ENCODE assay signal across 1 cellular context in the genomic region with DNA sequence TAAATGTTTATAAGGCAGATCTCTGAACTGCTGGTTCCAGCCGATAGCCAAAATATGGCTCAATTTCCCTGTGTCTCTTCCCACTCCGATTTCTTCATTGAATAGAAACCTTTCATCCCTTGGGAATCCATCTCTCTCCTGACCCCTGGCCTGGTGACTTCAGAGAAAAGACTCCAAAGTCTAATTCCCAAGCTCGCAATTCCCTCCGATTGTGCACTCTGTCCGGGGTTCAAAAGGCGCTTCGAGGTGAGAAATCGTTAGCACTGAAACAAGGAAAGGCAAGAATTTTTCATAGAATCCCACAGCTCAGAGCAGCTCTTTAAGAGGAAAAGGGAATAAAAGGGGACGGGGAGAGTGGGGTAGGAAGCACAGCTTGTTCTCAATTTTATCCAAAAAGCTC.
TF ChIP-seq lines count a peak whose summit lies in the region.

No MANE protein-coding gene starts in this region.

TF ChIP-seq in HepG2, 621 proteins besides CTCF, POLR2A, EP300 and RAD21 (continues in another document):
- 0 out of 2 replicates have a peak, but pooled peaks have one; percentile 24 for TF ChIP-seq KDM6A (CRISPR knock-in tag; IDR thresholded peaks at IDR 0.05; ENCODE audit: low read depth)
- TF ChIP-seq, protein P1, sequence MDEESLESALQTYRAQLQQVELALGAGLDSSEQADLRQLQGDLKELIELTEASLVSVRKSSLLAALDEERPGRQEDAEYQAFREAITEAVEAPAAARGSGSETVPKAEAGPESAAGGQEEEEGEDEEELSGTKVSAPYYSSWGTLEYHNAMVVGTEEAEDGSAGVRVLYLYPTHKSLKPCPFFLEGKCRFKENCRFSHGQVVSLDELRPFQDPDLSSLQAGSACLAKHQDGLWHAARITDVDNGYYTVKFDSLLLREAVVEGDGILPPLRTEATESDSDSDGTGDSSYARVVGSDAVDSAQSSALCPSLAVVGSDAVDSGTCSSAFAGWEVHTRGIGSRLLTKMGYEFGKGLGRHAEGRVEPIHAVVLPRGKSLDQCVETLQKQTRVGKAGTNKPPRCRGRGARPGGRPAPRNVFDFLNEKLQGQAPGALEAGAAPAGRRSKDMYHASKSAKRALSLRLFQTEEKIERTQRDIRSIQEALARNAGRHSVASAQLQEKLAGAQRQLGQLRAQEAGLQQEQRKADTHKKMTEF (CRISPR knock-in tag; IDR thresholded peaks at IDR 0.05), result 0 out of 2 replicates have a peak, but pooled peaks have one; percentile 43
- TF ChIP-seq, protein P2, sequence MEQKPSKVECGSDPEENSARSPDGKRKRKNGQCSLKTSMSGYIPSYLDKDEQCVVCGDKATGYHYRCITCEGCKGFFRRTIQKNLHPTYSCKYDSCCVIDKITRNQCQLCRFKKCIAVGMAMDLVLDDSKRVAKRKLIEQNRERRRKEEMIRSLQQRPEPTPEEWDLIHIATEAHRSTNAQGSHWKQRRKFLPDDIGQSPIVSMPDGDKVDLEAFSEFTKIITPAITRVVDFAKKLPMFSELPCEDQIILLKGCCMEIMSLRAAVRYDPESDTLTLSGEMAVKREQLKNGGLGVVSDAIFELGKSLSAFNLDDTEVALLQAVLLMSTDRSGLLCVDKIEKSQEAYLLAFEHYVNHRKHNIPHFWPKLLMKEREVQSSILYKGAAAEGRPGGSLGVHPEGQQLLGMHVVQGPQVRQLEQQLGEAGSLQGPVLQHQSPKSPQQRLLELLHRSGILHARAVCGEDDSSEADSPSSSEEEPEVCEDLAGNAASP (CRISPR knock-in tag; IDR thresholded peaks at IDR 0.05; ENCODE audit: borderline replicate concordance), result peak; percentile 26; the same call in 1 of the 2 replicates
- TF ChIP-seq ZNF589 (CRISPR knock-in tag; conservative IDR thresholded peaks at IDR 0.05), result no peak
- TF ChIP-seq TP53 (CRISPR knock-in tag; conservative IDR thresholded peaks at IDR 0.05), result no peak
- TF ChIP-seq CREB1 (IDR thresholded peaks at IDR 0.05), result no peak
- 0 out of 2 replicates have a peak, but pooled peaks have one; percentile 21 for TF ChIP-seq CREB1 (CRISPR knock-in tag; IDR thresholded peaks at IDR 0.05)
- TF ChIP-seq, protein P3, sequence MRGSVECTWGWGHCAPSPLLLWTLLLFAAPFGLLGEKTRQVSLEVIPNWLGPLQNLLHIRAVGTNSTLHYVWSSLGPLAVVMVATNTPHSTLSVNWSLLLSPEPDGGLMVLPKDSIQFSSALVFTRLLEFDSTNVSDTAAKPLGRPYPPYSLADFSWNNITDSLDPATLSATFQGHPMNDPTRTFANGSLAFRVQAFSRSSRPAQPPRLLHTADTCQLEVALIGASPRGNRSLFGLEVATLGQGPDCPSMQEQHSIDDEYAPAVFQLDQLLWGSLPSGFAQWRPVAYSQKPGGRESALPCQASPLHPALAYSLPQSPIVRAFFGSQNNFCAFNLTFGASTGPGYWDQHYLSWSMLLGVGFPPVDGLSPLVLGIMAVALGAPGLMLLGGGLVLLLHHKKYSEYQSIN (CRISPR knock-in tag; IDR thresholded peaks at IDR 0.05; ENCODE audit: borderline replicate concordance), result no peak
- no peak for TF ChIP-seq ZNF674 (CRISPR knock-in tag; IDR thresholded peaks at IDR 0.05; ENCODE audit: low read depth)
- no peak for TF ChIP-seq KLF11 (CRISPR knock-in tag; IDR thresholded peaks at IDR 0.05)
- TF ChIP-seq ELF4 (CRISPR knock-in tag; IDR thresholded peaks at IDR 0.05; ENCODE audit: borderline replicate concordance), result no peak
- TF ChIP-seq ADNP (CRISPR knock-in tag; IDR thresholded peaks at IDR 0.05), result no peak
- peak; percentile 30; the same call in 1 of the 2 replicates for TF ChIP-seq GATAD2A (CRISPR knock-in tag; IDR thresholded peaks at IDR 0.05)
- TF ChIP-seq, protein P4, sequence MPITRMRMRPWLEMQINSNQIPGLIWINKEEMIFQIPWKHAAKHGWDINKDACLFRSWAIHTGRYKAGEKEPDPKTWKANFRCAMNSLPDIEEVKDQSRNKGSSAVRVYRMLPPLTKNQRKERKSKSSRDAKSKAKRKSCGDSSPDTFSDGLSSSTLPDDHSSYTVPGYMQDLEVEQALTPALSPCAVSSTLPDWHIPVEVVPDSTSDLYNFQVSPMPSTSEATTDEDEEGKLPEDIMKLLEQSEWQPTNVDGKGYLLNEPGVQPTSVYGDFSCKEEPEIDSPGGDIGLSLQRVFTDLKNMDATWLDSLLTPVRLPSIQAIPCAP (CRISPR knock-in tag; IDR thresholded peaks at IDR 0.05; ENCODE audit: low read depth), result no peak
- TF ChIP-seq FOSL2 (CRISPR knock-in tag; IDR thresholded peaks at IDR 0.05), result no peak
- TF ChIP-seq FOXJ3 (CRISPR knock-in tag; IDR thresholded peaks at IDR 0.05; ENCODE audit: borderline replicate concordance), result 0 out of 2 replicates have a peak, but pooled peaks have one; percentile 7
- peak; percentile 74 for TF ChIP-seq RXRB (CRISPR knock-in tag; IDR thresholded peaks at IDR 0.05; ENCODE audit: borderline replicate concordance)
- TF ChIP-seq, protein P5, sequence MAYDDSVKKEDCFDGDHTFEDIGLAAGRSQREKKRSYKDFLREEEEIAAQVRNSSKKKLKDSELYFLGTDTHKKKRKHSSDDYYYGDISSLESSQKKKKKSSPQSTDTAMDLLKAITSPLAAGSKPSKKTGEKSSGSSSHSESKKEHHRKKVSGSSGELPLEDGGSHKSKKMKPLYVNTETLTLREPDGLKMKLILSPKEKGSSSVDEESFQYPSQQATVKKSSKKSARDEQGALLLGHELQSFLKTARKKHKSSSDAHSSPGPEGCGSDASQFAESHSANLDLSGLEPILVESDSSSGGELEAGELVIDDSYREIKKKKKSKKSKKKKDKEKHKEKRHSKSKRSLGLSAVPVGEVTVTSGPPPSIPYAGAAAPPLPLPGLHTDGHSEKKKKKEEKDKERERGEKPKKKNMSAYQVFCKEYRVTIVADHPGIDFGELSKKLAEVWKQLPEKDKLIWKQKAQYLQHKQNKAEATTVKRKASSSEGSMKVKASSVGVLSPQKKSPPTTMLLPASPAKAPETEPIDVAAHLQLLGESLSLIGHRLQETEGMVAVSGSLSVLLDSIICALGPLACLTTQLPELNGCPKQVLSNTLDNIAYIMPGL (CRISPR knock-in tag; IDR thresholded peaks at IDR 0.05; ENCODE audit: borderline replicate concordance in 1 of 2, low read depth in 1 of 2), result peak in 1 of 2 experiments; percentile 17; a peak in 1 of 4 replicates
- TF ChIP-seq ZNF782 (CRISPR knock-in tag; IDR thresholded peaks at IDR 0.05; ENCODE audit: borderline replicate concordance), result no peak
- no peak for TF ChIP-seq NR3C1 (CRISPR knock-in tag; IDR thresholded peaks at IDR 0.05)
- peak; percentile 64 for TF ChIP-seq NR2C2 (CRISPR knock-in tag; IDR thresholded peaks at IDR 0.05; ENCODE audit: borderline replicate concordance)
- TF ChIP-seq, protein P6, sequence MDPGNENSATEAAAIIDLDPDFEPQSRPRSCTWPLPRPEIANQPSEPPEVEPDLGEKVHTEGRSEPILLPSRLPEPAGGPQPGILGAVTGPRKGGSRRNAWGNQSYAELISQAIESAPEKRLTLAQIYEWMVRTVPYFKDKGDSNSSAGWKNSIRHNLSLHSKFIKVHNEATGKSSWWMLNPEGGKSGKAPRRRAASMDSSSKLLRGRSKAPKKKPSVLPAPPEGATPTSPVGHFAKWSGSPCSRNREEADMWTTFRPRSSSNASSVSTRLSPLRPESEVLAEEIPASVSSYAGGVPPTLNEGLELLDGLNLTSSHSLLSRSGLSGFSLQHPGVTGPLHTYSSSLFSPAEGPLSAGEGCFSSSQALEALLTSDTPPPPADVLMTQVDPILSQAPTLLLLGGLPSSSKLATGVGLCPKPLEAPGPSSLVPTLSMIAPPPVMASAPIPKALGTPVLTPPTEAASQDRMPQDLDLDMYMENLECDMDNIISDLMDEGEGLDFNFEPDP (CRISPR knock-in tag; conservative IDR thresholded peaks at IDR 0.05), result no peak
- TF ChIP-seq PPARG (CRISPR knock-in tag; conservative IDR thresholded peaks at IDR 0.05), result peak; percentile 88
- 0 out of 2 replicates have a peak, but pooled peaks have one; percentile 12 for TF ChIP-seq HDAC1 (CRISPR knock-in tag; IDR thresholded peaks at IDR 0.05)
- TF ChIP-seq, protein P7, sequence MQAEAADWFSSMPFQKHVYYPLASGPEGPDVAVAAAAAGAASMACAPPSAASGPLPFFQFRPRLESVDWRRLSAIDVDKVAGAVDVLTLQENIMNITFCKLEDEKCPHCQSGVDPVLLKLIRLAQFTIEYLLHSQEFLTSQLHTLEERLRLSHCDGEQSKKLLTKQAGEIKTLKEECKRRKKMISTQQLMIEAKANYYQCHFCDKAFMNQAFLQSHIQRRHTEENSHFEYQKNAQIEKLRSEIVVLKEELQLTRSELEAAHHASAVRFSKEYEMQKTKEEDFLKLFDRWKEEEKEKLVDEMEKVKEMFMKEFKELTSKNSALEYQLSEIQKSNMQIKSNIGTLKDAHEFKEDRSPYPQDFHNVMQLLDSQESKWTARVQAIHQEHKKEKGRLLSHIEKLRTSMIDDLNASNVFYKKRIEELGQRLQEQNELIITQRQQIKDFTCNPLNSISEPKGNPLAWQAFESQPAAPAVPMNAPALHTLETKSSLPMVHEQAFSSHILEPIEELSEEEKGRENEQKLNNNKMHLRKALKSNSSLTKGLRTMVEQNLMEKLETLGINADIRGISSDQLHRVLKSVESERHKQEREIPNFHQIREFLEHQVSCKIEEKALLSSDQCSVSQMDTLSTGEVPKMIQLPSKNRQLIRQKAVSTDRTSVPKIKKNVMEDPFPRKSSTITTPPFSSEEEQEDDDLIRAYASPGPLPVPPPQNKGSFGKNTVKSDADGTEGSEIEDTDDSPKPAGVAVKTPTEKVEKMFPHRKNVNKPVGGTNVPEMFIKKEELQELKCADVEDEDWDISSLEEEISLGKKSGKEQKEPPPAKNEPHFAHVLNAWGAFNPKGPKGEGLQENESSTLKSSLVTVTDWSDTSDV (CRISPR knock-in tag; IDR thresholded peaks at IDR 0.05), result no peak
- peak; percentile 94; the same call in 1 of the 2 replicates for TF ChIP-seq NCOR1 (IDR thresholded peaks at IDR 0.05; ENCODE audit: borderline replicate concordance, low read length)
- peak; percentile 54; the same call in 1 of the 2 replicates for TF ChIP-seq NR2F2 (IDR thresholded peaks at IDR 0.05; ENCODE audit: borderline replicate concordance, low read depth)
- TF ChIP-seq ZNF746 (CRISPR knock-in tag; IDR thresholded peaks at IDR 0.05), result no peak
- 0 out of 2 replicates have a peak, but pooled peaks have one; percentile 11 for TF ChIP-seq FOXA3 (CRISPR knock-in tag; IDR thresholded peaks at IDR 0.05)
- TF ChIP-seq, protein P8, sequence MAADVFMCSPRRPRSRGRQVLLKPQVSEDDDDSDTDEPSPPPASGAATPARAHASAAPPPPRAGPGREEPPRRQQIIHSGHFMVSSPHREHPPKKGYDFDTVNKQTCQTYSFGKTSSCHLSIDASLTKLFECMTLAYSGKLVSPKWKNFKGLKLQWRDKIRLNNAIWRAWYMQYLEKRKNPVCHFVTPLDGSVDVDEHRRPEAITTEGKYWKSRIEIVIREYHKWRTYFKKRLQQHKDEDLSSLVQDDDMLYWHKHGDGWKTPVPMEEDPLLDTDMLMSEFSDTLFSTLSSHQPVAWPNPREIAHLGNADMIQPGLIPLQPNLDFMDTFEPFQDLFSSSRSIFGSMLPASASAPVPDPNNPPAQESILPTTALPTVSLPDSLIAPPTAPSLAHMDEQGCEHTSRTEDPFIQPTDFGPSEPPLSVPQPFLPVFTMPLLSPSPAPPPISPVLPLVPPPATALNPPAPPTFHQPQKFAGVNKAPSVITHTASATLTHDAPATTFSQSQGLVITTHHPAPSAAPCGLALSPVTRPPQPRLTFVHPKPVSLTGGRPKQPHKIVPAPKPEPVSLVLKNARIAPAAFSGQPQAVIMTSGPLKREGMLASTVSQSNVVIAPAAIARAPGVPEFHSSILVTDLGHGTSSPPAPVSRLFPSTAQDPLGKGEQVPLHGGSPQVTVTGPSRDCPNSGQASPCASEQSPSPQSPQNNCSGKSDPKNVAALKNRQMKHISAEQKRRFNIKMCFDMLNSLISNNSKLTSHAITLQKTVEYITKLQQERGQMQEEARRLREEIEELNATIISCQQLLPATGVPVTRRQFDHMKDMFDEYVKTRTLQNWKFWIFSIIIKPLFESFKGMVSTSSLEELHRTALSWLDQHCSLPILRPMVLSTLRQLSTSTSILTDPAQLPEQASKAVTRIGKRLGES (CRISPR knock-in tag; IDR thresholded peaks at IDR 0.05; ENCODE audit: borderline replicate concordance), result no peak
- TF ChIP-seq PAF1 (CRISPR knock-in tag; IDR thresholded peaks at IDR 0.05), result no peak
- peak; percentile 95 for TF ChIP-seq HNF4G (IDR thresholded peaks at IDR 0.05; ENCODE audit: borderline replicate concordance, low read depth, low read length)
- peak; percentile 78; the same call in 1 of the 2 replicates for TF ChIP-seq HNF4G (CRISPR knock-in tag; IDR thresholded peaks at IDR 0.05; ENCODE audit: borderline replicate concordance, low read depth)
- TF ChIP-seq, protein P9, sequence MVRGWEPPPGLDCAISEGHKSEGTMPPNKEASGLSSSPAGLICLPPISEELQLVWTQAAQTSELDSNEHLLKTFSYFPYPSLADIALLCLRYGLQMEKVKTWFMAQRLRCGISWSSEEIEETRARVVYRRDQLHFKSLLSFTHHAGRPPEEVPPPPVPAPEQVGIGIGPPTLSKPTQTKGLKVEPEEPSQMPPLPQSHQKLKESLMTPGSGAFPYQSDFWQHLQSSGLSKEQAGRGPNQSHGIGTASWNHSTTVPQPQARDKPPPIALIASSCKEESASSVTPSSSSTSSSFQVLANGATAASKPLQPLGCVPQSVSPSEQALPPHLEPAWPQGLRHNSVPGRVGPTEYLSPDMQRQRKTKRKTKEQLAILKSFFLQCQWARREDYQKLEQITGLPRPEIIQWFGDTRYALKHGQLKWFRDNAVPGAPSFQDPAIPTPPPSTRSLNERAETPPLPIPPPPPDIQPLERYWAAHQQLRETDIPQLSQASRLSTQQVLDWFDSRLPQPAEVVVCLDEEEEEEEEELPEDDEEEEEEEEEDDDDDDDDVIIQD (CRISPR knock-in tag; IDR thresholded peaks at IDR 0.05; ENCODE audit: low read depth), result peak; percentile 90
- TF ChIP-seq, protein P10, sequence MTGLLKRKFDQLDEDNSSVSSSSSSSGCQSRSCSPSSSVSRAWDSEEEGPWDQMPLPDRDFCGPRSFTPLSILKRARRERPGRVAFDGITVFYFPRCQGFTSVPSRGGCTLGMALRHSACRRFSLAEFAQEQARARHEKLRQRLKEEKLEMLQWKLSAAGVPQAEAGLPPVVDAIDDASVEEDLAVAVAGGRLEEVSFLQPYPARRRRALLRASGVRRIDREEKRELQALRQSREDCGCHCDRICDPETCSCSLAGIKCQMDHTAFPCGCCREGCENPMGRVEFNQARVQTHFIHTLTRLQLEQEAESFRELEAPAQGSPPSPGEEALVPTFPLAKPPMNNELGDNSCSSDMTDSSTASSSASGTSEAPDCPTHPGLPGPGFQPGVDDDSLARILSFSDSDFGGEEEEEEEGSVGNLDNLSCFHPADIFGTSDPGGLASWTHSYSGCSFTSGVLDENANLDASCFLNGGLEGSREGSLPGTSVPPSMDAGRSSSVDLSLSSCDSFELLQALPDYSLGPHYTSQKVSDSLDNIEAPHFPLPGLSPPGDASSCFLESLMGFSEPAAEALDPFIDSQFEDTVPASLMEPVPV (CRISPR knock-in tag; IDR thresholded peaks at IDR 0.05), result no peak
- no peak for TF ChIP-seq ZNF33A (CRISPR knock-in tag; IDR thresholded peaks at IDR 0.05; ENCODE audit: borderline replicate concordance)
- TF ChIP-seq, protein P11, sequence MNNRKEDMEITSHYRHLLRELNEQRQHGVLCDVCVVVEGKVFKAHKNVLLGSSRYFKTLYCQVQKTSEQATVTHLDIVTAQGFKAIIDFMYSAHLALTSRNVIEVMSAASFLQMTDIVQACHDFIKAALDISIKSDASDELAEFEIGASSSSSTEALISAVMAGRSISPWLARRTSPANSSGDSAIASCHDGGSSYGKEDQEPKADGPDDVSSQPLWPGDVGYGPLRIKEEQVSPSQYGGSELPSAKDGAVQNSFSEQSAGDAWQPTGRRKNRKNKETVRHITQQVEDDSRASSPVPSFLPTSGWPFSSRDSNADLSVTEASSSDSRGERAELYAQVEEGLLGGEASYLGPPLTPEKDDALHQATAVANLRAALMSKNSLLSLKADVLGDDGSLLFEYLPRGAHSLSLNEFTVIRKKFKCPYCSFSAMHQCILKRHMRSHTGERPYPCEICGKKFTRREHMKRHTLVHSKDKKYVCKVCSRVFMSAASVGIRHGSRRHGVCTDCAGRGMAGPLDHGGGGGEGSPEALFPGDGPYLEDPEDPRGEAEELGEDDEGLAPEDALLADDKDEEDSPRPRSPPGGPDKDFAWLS (CRISPR knock-in tag; IDR thresholded peaks at IDR 0.05; ENCODE audit: borderline replicate concordance), result no peak
- TF ChIP-seq ESRRA (CRISPR knock-in tag; IDR thresholded peaks at IDR 0.05; ENCODE audit: low read depth), result 0 out of 2 replicates have a peak, but pooled peaks have one; percentile 20
